ENCODE assay signal across 8 cellular contexts in genomic region chr16:1706386-1707192, GRCh38. TPM values are rescaled to one million over a fixed set of nuclear protein-coding genes. Genes with fewer than 3 reads are reported as not detected.
DNase-seq lines count a peak whose midpoint lies in the region; ATAC-seq and TF ChIP-seq lines count a peak whose summit lies in the region.

No MANE protein-coding gene starts in this region.

- H3K9ac ChIP-seq in trophoblast cell (ENCODE audit: low read length), result peak overlapping the region; percentile 61

- H3K18ac ChIP-seq in trophoblast cell (ENCODE audit: low read length), result peak overlapping the region; percentile 92

- H3K27me3 ChIP-seq in gastroesophageal sphincter (no peaks in the 10 kb centered on the region), trophoblast cell (ENCODE audit: insufficient read depth, low read length) (no peaks in the 10 kb centered on the region)

- H3K23ac ChIP-seq in trophoblast cell (ENCODE audit: low read length), result no peak overlapping the region

- H2AFZ ChIP-seq in trophoblast cell (ENCODE audit: insufficient read depth, low read length, poor library complexity), result peak overlapping the region; percentile 80

- H3K4me3 ChIP-seq in GM12864 (ENCODE audit: low read depth, low read length) (peak overlapping the region; percentile 99), HEK293 (ENCODE audit: low read depth, low read length) (peak overlapping the region; percentile 94), gastroesophageal sphincter (peak overlapping the region; percentile 77 to 94), trophoblast cell (ENCODE audit: low read depth, low read length) (peak overlapping the region; percentile 83)

- H3K4me1 ChIP-seq in HEK293 (ENCODE audit: control insufficient read depth, insufficient read depth, low read length) (peaks cover 11% of the 10 kb centered on the region; the same call in 1 of the 2 replicates), gastroesophageal sphincter (peaks cover 3 to 56% (median 22%) of the 10 kb centered on the region in 3 donors), trophoblast cell (ENCODE audit: control insufficient read depth in 1 of 2, insufficient read depth in 2 of 2, low read length in 2 of 2) (peaks cover 7 to 9% of the 10 kb centered on the region in 2 experiments)

- H3K4me2 ChIP-seq in trophoblast cell (ENCODE audit: low read length), result peak overlapping the region; percentile 81

- no peaks in the 10 kb centered on the region for H3K9me3 ChIP-seq in HEK293 (ENCODE audit: control insufficient read depth, insufficient read depth, low read depth, low read length)
- H3K9me3 ChIP-seq in gastroesophageal sphincter, result no peaks in the 10 kb centered on the region
- H3K9me3 ChIP-seq in trophoblast cell (ENCODE audit: insufficient read depth, low read depth, low read length), result no peaks in the 10 kb centered on the region

- no peak for TF ChIP-seq POLR2A in gastroesophageal sphincter (IDR thresholded peaks at IDR 0.05)

- H3K14ac ChIP-seq in trophoblast cell (ENCODE audit: low read length), result peak overlapping the region; percentile 97

- whole genome bisulfite sequencing in gastroesophageal sphincter (ENCODE audit: low coverage in 1 of 2), 2 donors, result 0% methylated on average over 3 to 4 of the region's 62 CpGs
- WGBS in trophoblast cell (ENCODE audit: extremely low coverage, insufficient coverage, insufficient read length), result no CpG with 5 or more reads among the region's 62 CpGs

- H2AK5ac ChIP-seq in trophoblast cell (ENCODE audit: low read length), result peak overlapping the region; percentile 55

- H3K36me3 ChIP-seq in HEK293 (ENCODE audit: control insufficient read depth in 2 of 2, insufficient read depth in 1 of 2, low read length in 2 of 2) (peaks cover 3 to 28% of the 10 kb centered on the region in 2 experiments; a peak in 2 of 3 replicates), gastroesophageal sphincter (peaks cover 0 to 10% of the 10 kb centered on the region in 2 donors), trophoblast cell (ENCODE audit: control insufficient read depth in 1 of 2, insufficient read depth in 2 of 2, low read length in 2 of 2) (peaks cover 7 to 12% of the 10 kb centered on the region in 2 experiments)

- H3K27ac ChIP-seq in HEK293 (ENCODE audit: extremely low read depth, low read depth, low read length), result peak overlapping the region; percentile 83; the same call in 1 of the 2 replicates
- H3K27ac ChIP-seq in gastroesophageal sphincter, result peak overlapping the region; percentile 30 to 99 (median 93)
- no peak overlapping the region for H3K27ac ChIP-seq in trophoblast cell (ENCODE audit: low read depth, low read length)

- no peak for TF ChIP-seq EP300 in gastroesophageal sphincter (IDR thresholded peaks at IDR 0.05)

- H3K79me2 ChIP-seq in trophoblast cell (ENCODE audit: control insufficient read depth, insufficient read depth, low read length, poor library complexity), result peaks cover 7% of the 10 kb centered on the region

- DNase-seq in GM12864 (ENCODE audit: low read depth) (no peak), NCI-H69 (lab: John Stamatoyannopoulos, UW) (peak; percentile 70), trophoblast cell (no peak), NCI-H1105 (lab: John Stamatoyannopoulos, UW) (no peak), NCI-H187 treated with DMSO at 0.1 percent for 48 hours (lab: John Stamatoyannopoulos, UW) (no peak)
- DNase-seq in activated effector memory CD4-positive, alpha-beta T cell treated with anti-CD3 and anti-CD28 coated beads, Interleukin-2, amount 50 U/mL, for 16 hours, result peak; percentile 79

- peak; percentile 31 for ATAC-seq in gastroesophageal sphincter

- H4K91ac ChIP-seq in trophoblast cell (ENCODE audit: low read depth, low read length), result peak overlapping the region; percentile 78

- peak overlapping the region; percentile 45 for H2BK120ac ChIP-seq in trophoblast cell (ENCODE audit: insufficient read depth, low read length, poor library complexity)

- peak overlapping the region; percentile 55 for H4K12ac ChIP-seq in trophoblast cell (ENCODE audit: low read depth, low read length)

- POLR2A ChIA-PET in HEK293 (lab: Yijun Ruan, JAX), result interaction anchor here (0.6 to 3.1 kb wide), 20 partner anchors 9 to 1027 kb away, joined by 3 to 44 read pairs (median 4); partner anchors contain the start of genes EME2, JPT2, MRPS34 and NUBP2

- H4K8ac ChIP-seq in trophoblast cell (ENCODE audit: low read depth, low read length), result peak overlapping the region; percentile 79

- peak overlapping the region; percentile 52 for H2BK5ac ChIP-seq in trophoblast cell (ENCODE audit: low read depth, low read length, poor library complexity)

- peaks cover 8% of the 10 kb centered on the region for H3K79me1 ChIP-seq in trophoblast cell (ENCODE audit: low read length)

- H3K4ac ChIP-seq in trophoblast cell (ENCODE audit: low read depth, low read length), result peak overlapping the region; percentile 56

- TF ChIP-seq CTCF in GM12864 (IDR thresholded peaks at IDR 0.05; ENCODE audit: low read depth, low read length, missing control alignments) (no peak), HEK293 (tag by site-specific recombination; IDR thresholded peaks at IDR 0.05) (0 out of 2 replicates have a peak, but pooled peaks have one; percentile 7), gastroesophageal sphincter (IDR thresholded peaks at IDR 0.05) (no peak)

- no peak overlapping the region for H2BK12ac ChIP-seq in trophoblast cell (ENCODE audit: low read length)

- CTCF ChIA-PET in HEK293 (lab: Yijun Ruan, JAX), result interaction anchor here (0.6 to 1.4 kb wide), 14 partner anchors 9 to 354 kb away, joined by 3 to 9 read pairs (median 4); partner anchors contain the start of genes JPT2, NUBP2 and SPSB3

TF ChIP-seq in HEK293, 187 proteins besides CTCF, POLR2A, EP300 and RAD21 (continues in another document):
- no peak for TF ChIP-seq OSR2 (tag by site-specific recombination; IDR thresholded peaks at IDR 0.05)
- 0 out of 2 replicates have a peak, but pooled peaks have one; percentile 15 for TF ChIP-seq ZFP37 (tag by site-specific recombination; IDR thresholded peaks at IDR 0.05)
- no peak for TF ChIP-seq ZNF660 (tag by site-specific recombination; IDR thresholded peaks at IDR 0.05)
- TF ChIP-seq ZBTB6 (tag by site-specific recombination; IDR thresholded peaks at IDR 0.05), result peak; percentile 99
- TF ChIP-seq ZNF473 (tag by site-specific recombination; IDR thresholded peaks at IDR 0.05), result no peak
- no peak for TF ChIP-seq ZNF501 (tag by site-specific recombination; IDR thresholded peaks at IDR 0.05)
- TF ChIP-seq PRDM4 (tag by site-specific recombination; IDR thresholded peaks at IDR 0.05), result no peak
- peak; percentile 42 for TF ChIP-seq KLF16 (tag by site-specific recombination; IDR thresholded peaks at IDR 0.05)
- TF ChIP-seq ZBTB49 (tag by site-specific recombination; IDR thresholded peaks at IDR 0.05; ENCODE audit: low read depth), result no peak
- peak; percentile 23 for TF ChIP-seq ZNF600 (tag by site-specific recombination; IDR thresholded peaks at IDR 0.05)
- no peak for TF ChIP-seq GLIS2 (tag by site-specific recombination; IDR thresholded peaks at IDR 0.05)
- no peak for TF ChIP-seq ZNF214 (tag by site-specific recombination; IDR thresholded peaks at IDR 0.05; ENCODE audit: borderline replicate concordance)
- TF ChIP-seq ZFP41 (tag by site-specific recombination; IDR thresholded peaks at IDR 0.05; ENCODE audit: borderline replicate concordance), result no peak
- TF ChIP-seq ZNF175 (tag by site-specific recombination; IDR thresholded peaks at IDR 0.05), result no peak

RNA-seq across cellular contexts. Expression of gene MAPK8IP3, which starts 0.6 kb away (rescaled TPM):
- 10 to 100 TPM; 12.0 to 66.8 (median 33.1) TPM for total RNA-seq in gastroesophageal sphincter
- polyA plus RNA-seq in trophoblast cell (2013), result 38.0 and 39.0 TPM in 2 replicates

RNA-seq across cellular contexts. Expression of gene JPT2, which starts 28.5 kb away (rescaled TPM):
- total RNA-seq in gastroesophageal sphincter, result 10 to 100 TPM; 21.4 to 49.9 (median 31.6) TPM
- polyA plus RNA-seq in trophoblast cell (2013), result 156 and 161 TPM in 2 replicates

Comparison
In these comparisons a context has a peak if more than half of its experiments do, and no peak if none do; other contexts are left out.
1. DNase-seq: peak in NCI-H69 (single experiment) and activated effector memory CD4-positive, alpha-beta T cell treated with anti-CD3 and anti-CD28 coated beads, Interleukin-2, amount 50 U/mL, for 16 hours (single experiment); none in GM12864 (single experiment), trophoblast cell (0 of 2), NCI-H1105 (single experiment) and NCI-H187 treated with DMSO at 0.1 percent for 48 hours (single experiment).
2. Peak in every context shown above with its lines, with median percentiles within 50 percentile points of each other: H3K4me3 ChIP-seq.